Comparison of ENCODE assay signal across 24 cellular contexts in the genomic region with DNA sequence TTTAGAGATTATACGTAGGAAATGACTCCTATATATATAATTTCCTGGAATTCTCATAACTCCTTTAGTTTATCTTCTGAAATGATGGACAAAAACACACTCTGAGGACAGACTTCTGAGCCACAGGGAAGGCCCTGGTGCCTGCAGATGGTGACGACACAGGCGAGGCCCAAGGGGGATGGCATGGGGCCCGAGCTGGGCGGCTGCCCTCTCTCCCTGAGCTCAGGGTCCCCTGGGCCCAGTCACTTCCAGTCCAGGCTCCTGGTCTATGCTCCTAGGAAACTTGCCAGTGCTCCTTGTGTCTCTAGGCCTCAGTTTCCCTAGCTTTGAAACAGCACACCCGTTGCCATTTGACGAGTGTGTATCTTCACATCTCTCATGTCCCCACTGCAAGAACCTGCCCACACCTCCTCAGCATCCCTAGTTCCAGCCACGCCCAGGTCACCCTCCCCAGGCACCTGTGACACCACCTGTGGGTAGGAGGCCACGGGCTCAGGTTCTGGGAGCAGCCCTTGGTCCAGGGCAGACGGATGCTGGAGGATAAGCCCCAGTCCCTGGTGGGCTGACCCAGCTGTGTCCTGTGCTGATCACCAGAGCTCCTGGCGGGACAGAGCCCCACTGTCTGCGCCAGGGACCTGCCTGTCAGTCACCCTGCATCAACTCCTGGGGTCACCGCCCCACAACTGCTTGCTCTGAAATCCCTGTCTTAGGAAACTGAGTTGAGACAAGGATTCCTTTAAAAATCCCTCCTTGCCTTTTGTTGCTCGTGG. TPM values are rescaled to one million over a fixed set of nuclear protein-coding genes. Genes with fewer than 3 reads are reported as not detected.
"Had no signal": no experiment of that assay in that cellular context is flagged by ENCODE, and none has a peak within 500 bp of the region (broad histone marks: within the 10 kb centered on the region; RNA-seq: fewer than 3 reads in every experiment).

No MANE protein-coding gene starts in this region.

- H3K27ac ChIP-seq: foreskin keratinocyte, ovary, thoracic aorta had no signal

- DNase-seq: activated B cell treated with CpG ODN at 0.5 μM for 24 hours; activated CD4-positive, alpha-beta T cell treated with anti-CD3 and anti-CD28 coated beads for 36 hours; activated CD4-positive, alpha-beta T cell treated with anti-CD3 and anti-CD28 coated beads, Interleukin-2, amount 50 U/mL, for 4 hours; activated CD8-positive, alpha-beta memory T cell treated with anti-CD3 and anti-CD28 coated beads, Interleukin-2, amount 50 U/mL, for 48 hours; activated naive CD4-positive, alpha-beta T cell treated with anti-CD3 and anti-CD28 coated beads for 36 hours; activated naive CD8-positive, alpha-beta T cell treated with anti-CD3 and anti-CD28 coated beads, Interleukin-2, amount 50 U/mL, for 24 hours; activated T-cell treated with anti-CD3 and anti-CD28 coated beads, Interleukin-2, amount 50 U/mL, for 4 hours; foreskin keratinocyte; right cardiac atrium; small intestine; stimulated activated CD4-positive, alpha-beta T cell treated with anti-CD3 and anti-CD28 coated beads, Interleukin-15, amount 100 ng/mL, for 24 hours; stimulated activated CD8-positive, alpha-beta memory T cell treated with anti-CD3 and anti-CD28 coated beads, Interleukin-4, amount 100 ng/mL, for 48 hours; stimulated activated naive CD4-positive, alpha-beta T cell; T-helper 1 cell; T-helper 9 cell had no signal

- H3K27me3 ChIP-seq: foreskin keratinocyte, ovary had no signal

- H3K36me3 Mint-ChIP-seq: naive thymus-derived CD8-positive, alpha-beta T cell; type B pancreatic cell had no signal

- H3K9me3 Mint-ChIP-seq: activated B cell treated with CpG ODN at 0.5 μM for 24 hours; activated naive CD4-positive, alpha-beta T cell treated with anti-CD3 and anti-CD28 coated beads for 36 hours; activated naive CD8-positive, alpha-beta T cell treated with anti-CD3 and anti-CD28 coated beads, Interleukin-2, amount 50 U/mL, for 24 hours; activated T-cell treated with anti-CD3 and anti-CD28 coated beads, Interleukin-2, amount 50 U/mL, for 4 hours; activated T-helper 2 cell treated with anti-CD3 and anti-CD28 coated beads, Interferon-gamma antibody, Interleukin-2, Interleukin-4, amounts not matched to agents 10 μg/mL and 5 μg/mL and 100 μg/mL, durations not matched to agents 14 hours and 24 hours and 36 hours; naive thymus-derived CD8-positive, alpha-beta T cell; type B pancreatic cell had no signal

- H3K4me3 Mint-ChIP-seq: activated B cell treated with CpG ODN at 0.5 μM for 24 hours; activated CD4-positive, alpha-beta T cell treated with anti-CD3 and anti-CD28 coated beads for 36 hours; activated naive CD4-positive, alpha-beta T cell treated with anti-CD3 and anti-CD28 coated beads for 36 hours; activated naive CD8-positive, alpha-beta T cell treated with anti-CD3 and anti-CD28 coated beads, Interleukin-2, amount 50 U/mL, for 24 hours; activated T-cell treated with anti-CD3 and anti-CD28 coated beads, Interleukin-2, amount 50 U/mL, for 4 hours; naive thymus-derived CD8-positive, alpha-beta T cell; type B pancreatic cell had no signal

- FAIRE-seq: endometrium, keratinocyte, small intestine had no signal

- H3K27ac Mint-ChIP-seq: activated B cell treated with CpG ODN at 0.5 μM for 24 hours; activated CD4-positive, alpha-beta T cell treated with anti-CD3 and anti-CD28 coated beads for 36 hours; activated naive CD4-positive, alpha-beta T cell treated with anti-CD3 and anti-CD28 coated beads for 36 hours; activated naive CD8-positive, alpha-beta T cell treated with anti-CD3 and anti-CD28 coated beads, Interleukin-2, amount 50 U/mL, for 24 hours; activated T-helper 2 cell treated with anti-CD3 and anti-CD28 coated beads, Interferon-gamma antibody, Interleukin-2, Interleukin-4, amounts not matched to agents 10 μg/mL and 5 μg/mL and 100 μg/mL, durations not matched to agents 14 hours and 24 hours and 36 hours; naive thymus-derived CD8-positive, alpha-beta T cell; type B pancreatic cell had no signal

- H3K4me1 ChIP-seq: foreskin keratinocyte had no signal

- H3K9me3 ChIP-seq: ovary, thoracic aorta had no signal

- H3K4me1 Mint-ChIP-seq: activated B cell treated with CpG ODN at 0.5 μM for 24 hours; activated CD4-positive, alpha-beta T cell treated with anti-CD3 and anti-CD28 coated beads for 36 hours; activated naive CD8-positive, alpha-beta T cell treated with anti-CD3 and anti-CD28 coated beads, Interleukin-2, amount 50 U/mL, for 24 hours; naive thymus-derived CD8-positive, alpha-beta T cell had no signal

- H3K36me3 ChIP-seq: ovary, thoracic aorta had no signal

- H3K4me3 ChIP-seq: lung, ovary, thoracic aorta had no signal

RNA-seq across cellular contexts. Expression of a gene that starts 23.4 kb away (rescaled TPM):
- total RNA-seq: activated B cell treated with CpG ODN at 0.5 μM for 24 hours; activated CD4-positive, alpha-beta T cell treated with anti-CD3 and anti-CD28 coated beads for 36 hours; activated CD8-positive, alpha-beta memory T cell treated with anti-CD3 and anti-CD28 coated beads for 36 hours; activated naive CD4-positive, alpha-beta T cell treated with anti-CD3 and anti-CD28 coated beads for 36 hours; naive thymus-derived CD8-positive, alpha-beta T cell; right cardiac atrium had no signal
